ENCODE assay signal across 12 cellular contexts in genomic region chr10:14742382-14742781, GRCh38. TPM values are rescaled to one million over a fixed set of nuclear protein-coding genes. Genes with fewer than 3 reads are reported as not detected.
DNase-seq lines count a peak whose midpoint lies in the region; ATAC-seq, FAIRE-seq and TF ChIP-seq lines count a peak whose summit lies in the region.
"Had no signal": no experiment of that assay in that cellular context is flagged by ENCODE, and none has a peak within 500 bp of the region (broad histone marks: within the 10 kb centered on the region; RNA-seq: fewer than 3 reads in every experiment).

No MANE protein-coding gene starts in this region.

- H3K4me1 Mint-ChIP-seq in memory B cell, result peaks cover 52% of the 10 kb centered on the region

- H3K27me3 Mint-ChIP-seq in memory B cell, result no peaks in the 10 kb centered on the region
- H3K27me3 Mint-ChIP-seq: activated CD4-positive, alpha-beta memory T cell treated with anti-CD3 and anti-CD28 coated beads for 36 hours had no signal

- peak; percentile 13 for ATAC-seq in GM21360 (IDR thresholded peaks at IDR 0.05; ENCODE audit: unreplicated experiment)
- peak; percentile 5 for ATAC-seq in HG03442 (IDR thresholded peaks at IDR 0.05; ENCODE audit: unreplicated experiment)
- no peak for ATAC-seq in memory B cell (ENCODE audit: low read depth)
- ATAC-seq: K562 had no signal

- FAIRE-seq in GM12892 (lab: Jason Lieb, UNC), result peak; percentile 30
- FAIRE-seq: K562 had no signal

- peaks cover 10% of the 10 kb centered on the region for H3K9me3 Mint-ChIP-seq in memory B cell

- H3K36me3 Mint-ChIP-seq in memory B cell, result peaks cover 9% of the 10 kb centered on the region
- H3K36me3 Mint-ChIP-seq: activated CD4-positive, alpha-beta memory T cell treated with anti-CD3 and anti-CD28 coated beads for 36 hours had no signal

- H3K27ac Mint-ChIP-seq in memory B cell, result peak overlapping the region; percentile 85
- H3K27ac Mint-ChIP-seq: activated CD4-positive, alpha-beta memory T cell treated with anti-CD3 and anti-CD28 coated beads for 36 hours had no signal

- DNase-seq in GM12892 (ENCODE audit: insufficient read length), result no peak
- DNase-seq in memory B cell (ENCODE audit: low spot score in 2 of 2), result no peak
- DNase-seq in GF-D8 (lab: John Stamatoyannopoulos, UW), result no peak
- no peak for DNase-seq in cortex of kidney (lab: John Stamatoyannopoulos, UW)
- DNase-seq in C1 segment of cervical spinal cord (lab: John Stamatoyannopoulos, UW), result no peak
- DNase-seq: activated CD4-positive, alpha-beta memory T cell treated with anti-CD3 and anti-CD28 coated beads for 36 hours; amniotic stem cell; NCI-H1694 treated with DMSO at 0.1 percent for 48 hours; stimulated activated CD4-positive, alpha-beta T cell treated with anti-CD3 and anti-CD28 coated beads, Interleukin-4, amount 100 ng/mL, for 4 hours had no signal

- no peak for TF ChIP-seq POLR2A in GM12892 (IDR thresholded peaks at IDR 0.05; ENCODE audit: low read depth, low read length)

- peak overlapping the region; percentile 37 for H3K4me3 Mint-ChIP-seq in memory B cell
- H3K4me3 Mint-ChIP-seq: activated CD4-positive, alpha-beta memory T cell treated with anti-CD3 and anti-CD28 coated beads for 36 hours had no signal

RNA-seq across cellular contexts. Expression of gene FAM107B, which starts 32.3 kb away (rescaled TPM):
- polyA plus RNA-seq in GM12892 (2012; ENCODE audit: missing spikeins), result 70.3 TPM
